In genomic region chr2:18396328-18396727, GRCh38 we compare ENCODE assay signal across 25 cellular contexts.
"Had no signal": no experiment of that assay in that cellular context is flagged by ENCODE, and none has a peak within 500 bp of the region (broad histone marks: within the 10 kb centered on the region; RNA-seq: fewer than 3 reads in every experiment).

No MANE protein-coding gene starts in this region.

- H3K27ac Mint-ChIP-seq: immature natural killer cell; memory B cell; mesothelial cell of epicardium; naive B cell; nephron; stimulated activated memory B cell treated with anti-CD40 and anti-IgM and Interleukin-4, amounts not matched to agents 10 μg/mL and 1 μg/mL and 100 μg/mL, for 72 hours; stimulated activated naive CD8-positive, alpha-beta T cell treated with anti-CD3 and anti-CD28 coated beads, Interleukin-15, amount 100 ng/mL, for 72 hours; type B pancreatic cell had no signal

- H3K36me3 Mint-ChIP-seq: immature natural killer cell; memory B cell; mesothelial cell of epicardium; naive B cell; stimulated activated memory B cell treated with anti-CD40 and anti-IgM and Interleukin-4, amounts not matched to agents 10 μg/mL and 1 μg/mL and 100 μg/mL, for 72 hours; type B pancreatic cell had no signal

- H3K36me3 ChIP-seq: left ventricle myocardium inferior, lower lobe of right lung, prostate gland, right lobe of liver, spleen, uterus had no signal

- H3K4me3 Mint-ChIP-seq: immature natural killer cell; memory B cell; mesothelial cell of epicardium; naive B cell; nephron; stimulated activated memory B cell treated with anti-CD40 and anti-IgM and Interleukin-4, amounts not matched to agents 10 μg/mL and 1 μg/mL and 100 μg/mL, for 72 hours; stimulated activated naive CD8-positive, alpha-beta T cell treated with anti-CD3 and anti-CD28 coated beads, Interleukin-15, amount 100 ng/mL, for 72 hours; type B pancreatic cell had no signal

- ATAC-seq: lower lobe of right lung; right lobe of liver; stimulated activated memory B cell treated with anti-CD40 and anti-IgM and Interleukin-4, amounts not matched to agents 10 μg/mL and 1 μg/mL and 100 μg/mL, for 72 hours; stimulated activated naive CD8-positive, alpha-beta T cell treated with anti-CD3 and anti-CD28 coated beads, Interleukin-15, amount 100 ng/mL, for 72 hours had no signal

- H3K4me1 ChIP-seq: left ventricle myocardium inferior, lower lobe of right lung, parathyroid adenoma, prostate gland, right lobe of liver, spleen, uterus had no signal

- H3K9ac ChIP-seq: parathyroid adenoma had no signal

- H3K79me2 ChIP-seq: parathyroid adenoma had no signal

- H3K9me3 Mint-ChIP-seq: immature natural killer cell; memory B cell; naive B cell; stimulated activated memory B cell treated with anti-CD40 and anti-IgM and Interleukin-4, amounts not matched to agents 10 μg/mL and 1 μg/mL and 100 μg/mL, for 72 hours; stimulated activated naive CD8-positive, alpha-beta T cell treated with anti-CD3 and anti-CD28 coated beads, Interleukin-15, amount 100 ng/mL, for 72 hours; type B pancreatic cell had no signal

- H3K27me3 ChIP-seq: right lobe of liver, uterus had no signal

- DNase-seq: cerebellar nuclear complex; dermis blood vessel endothelial cell; immature natural killer cell; left ventricle myocardium inferior; lower lobe of right lung; naive B cell; occipital lobe; retina; right lobe of liver; spleen; stimulated activated CD4-positive, alpha-beta T cell treated with anti-CD3 and anti-CD28 coated beads, Interleukin-15, amount 100 ng/mL, for 24 hours; stimulated activated CD4-positive, alpha-beta T cell treated with anti-CD3 and anti-CD28 coated beads, Interleukin-1b, Interleukin-23, amount 100 ng/mL, for 48 hours; stimulated activated CD4-positive, alpha-beta T cell treated with anti-CD3 and anti-CD28 coated beads, Interleukin-4, amount 100 ng/mL, for 24 hours; stimulated activated naive CD8-positive, alpha-beta T cell treated with anti-CD3 and anti-CD28 coated beads, Interleukin-15, amount 100 ng/mL, for 72 hours; substantia nigra; uterus had no signal

- H3K4me1 Mint-ChIP-seq: immature natural killer cell; memory B cell; naive B cell; nephron; stimulated activated memory B cell treated with anti-CD40 and anti-IgM and Interleukin-4, amounts not matched to agents 10 μg/mL and 1 μg/mL and 100 μg/mL, for 72 hours; stimulated activated naive CD8-positive, alpha-beta T cell treated with anti-CD3 and anti-CD28 coated beads, Interleukin-15, amount 100 ng/mL, for 72 hours had no signal

- H3K9me3 ChIP-seq: left ventricle myocardium inferior, lower lobe of right lung, prostate gland, right lobe of liver, spleen, uterus had no signal

- H3K27ac ChIP-seq: left ventricle myocardium inferior, lower lobe of right lung, parathyroid adenoma, prostate gland, right lobe of liver, spleen, uterus had no signal

- H3K4me3 ChIP-seq: left ventricle myocardium inferior, lower lobe of right lung, prostate gland, right lobe of liver, spleen, uterus had no signal

- H2AFZ ChIP-seq: parathyroid adenoma had no signal

- H3K27me3 Mint-ChIP-seq: stimulated activated memory B cell treated with anti-CD40 and anti-IgM and Interleukin-4, amounts not matched to agents 10 μg/mL and 1 μg/mL and 100 μg/mL, for 72 hours had no signal

- FAIRE-seq: colon, keratinocyte had no signal
